In genomic region chr9:137878146-137878941, GRCh38 we compare ENCODE assay signal across 8 cellular contexts. TPM values are rescaled to one million over a fixed set of nuclear protein-coding genes. Genes with fewer than 3 reads are reported as not detected.
DNase-seq lines count a peak whose midpoint lies in the region; ATAC-seq and TF ChIP-seq lines count a peak whose summit lies in the region.

No MANE protein-coding gene starts in this region.

- H3K4me3 ChIP-seq in NT2/D1 (ENCODE audit: insufficient read length, low read depth) (peak overlapping the region; percentile 90), mesodermal cell (ENCODE audit: extremely low read depth, insufficient read depth, low read length, poor library complexity, severe bottlenecking) (peak overlapping the region; percentile 26)

- TF ChIP-seq CTCF in GM13977 (IDR thresholded peaks at IDR 0.05; ENCODE audit: extremely low read depth, insufficient read depth, missing control alignments): no peak

- 11 to 19% methylated on average over 68 to 80 of the region's 101 CpGs for WGBS in mesodermal cell (ENCODE audit: insufficient coverage in 2 of 2), 2 experiments

- ATAC-seq in GM21423 (IDR thresholded peaks at IDR 0.05; ENCODE audit: unreplicated experiment): no peak

- in situ Hi-C loops in GM13977 (cut with MboI; ENCODE audit: low pct_unique_long_range_greater_than_20kb, low sequenced_read_pairs, unreplicated experiment): no loop called here

- H3K27ac ChIP-seq in mesodermal cell (ENCODE audit: low read depth, low read length, severe bottlenecking): no peak overlapping the region

- DNase-seq in GM13977 (ENCODE audit: low spot score) (peak; percentile 71), NT2/D1 (ENCODE audit: low read depth, low spot score) (peak; percentile 71), ecto neural progenitor cell (ENCODE audit: low spot score) (peak; percentile 90), NCI-H226 (no peak), NCI-H2107 (lab: John Stamatoyannopoulos, UW) (no peak), NCI-H2196 (lab: John Stamatoyannopoulos, UW; ENCODE audit: unreplicated experiment) (no peak)

- H3K36me3 ChIP-seq in NT2/D1 (ENCODE audit: insufficient read depth, insufficient read length, low read length) (peaks cover 39% of the 10 kb centered on the region), mesodermal cell (ENCODE audit: control insufficient read depth, insufficient read depth, low read length) (no peaks in the 10 kb centered on the region)

- H3K27me3 ChIP-seq in NT2/D1 (ENCODE audit: insufficient read depth, insufficient read length): peaks cover 35% of the 10 kb centered on the region

- H3K4me1 ChIP-seq in NT2/D1 (ENCODE audit: insufficient read depth, insufficient read length) (peaks cover 5% of the 10 kb centered on the region), mesodermal cell (ENCODE audit: control insufficient read depth, insufficient read depth, low read length, poor library complexity, severe bottlenecking) (no peaks in the 10 kb centered on the region)

- peak overlapping the region; percentile 59 for H3K9ac ChIP-seq in NT2/D1 (ENCODE audit: insufficient read length, low read depth)

- no peaks in the 10 kb centered on the region for H3K9me3 ChIP-seq in NT2/D1 (ENCODE audit: insufficient read depth, low read length)
- no peaks in the 10 kb centered on the region for H3K9me3 ChIP-seq in mesodermal cell (ENCODE audit: control insufficient read depth, low read length)

RNA-seq across cellular contexts. Expression of gene CACNA1B, which starts 0.8 kb away (rescaled TPM):
- polyA plus RNA-seq in mesodermal cell (2013, experiment 1 of 2): 0.37 TPM
- polyA plus RNA-seq in mesodermal cell (2013, experiment 2 of 2): 0.35 TPM

Comparison
In these comparisons a context has a peak if more than half of its experiments do, and no peak if none do; other contexts are left out.
1. DNase-seq: peak in GM13977 (single experiment), NT2/D1 (single experiment) and ecto neural progenitor cell (single experiment); none in NCI-H226 (single experiment), NCI-H2107 (single experiment) and NCI-H2196 (single experiment).